ENCODE assay signal across 8 cellular contexts in the genomic region with DNA sequence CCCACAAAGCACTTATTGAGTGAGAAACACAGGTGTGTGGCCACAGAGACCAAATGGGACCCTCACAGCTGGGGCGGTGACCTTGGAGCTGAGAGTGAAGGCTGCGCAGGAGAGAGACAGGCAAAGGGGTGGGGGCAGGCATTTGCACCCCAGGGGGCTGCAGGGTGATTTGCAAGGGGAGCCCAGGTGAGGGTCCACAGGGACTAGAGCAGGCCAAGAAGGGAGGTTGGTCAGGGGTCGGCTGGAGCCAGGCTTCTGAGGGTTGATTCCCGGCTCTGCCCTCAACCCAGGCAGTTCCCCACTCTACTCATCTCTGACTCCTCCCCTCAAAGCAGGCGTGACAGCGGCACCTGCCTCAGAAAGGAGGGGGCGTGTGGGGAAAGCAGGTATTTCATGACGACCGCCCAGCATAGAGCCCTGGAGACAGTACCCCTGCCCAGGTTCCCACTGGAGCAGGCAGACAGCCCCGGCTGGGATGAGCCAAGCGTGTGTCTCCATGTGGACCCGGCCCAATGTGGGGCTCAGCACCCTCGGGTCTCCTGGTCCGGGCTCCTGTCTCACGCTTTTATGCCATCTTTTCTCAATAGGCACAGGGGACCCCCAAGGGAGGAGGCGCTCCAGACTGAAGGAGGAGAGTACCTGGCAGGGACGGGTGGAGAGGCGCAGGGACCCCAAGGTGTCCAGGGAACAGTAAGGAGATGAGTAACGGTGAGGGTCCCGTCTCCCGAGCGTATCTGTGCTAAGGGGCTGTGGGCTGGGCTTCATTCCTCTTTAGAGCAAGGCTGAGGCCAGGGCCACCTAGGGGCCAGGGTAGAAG. TPM values are rescaled to one million over a fixed set of nuclear protein-coding genes. Genes with fewer than 3 reads are reported as not detected.
DNase-seq lines count a peak whose midpoint lies in the region; ATAC-seq, FAIRE-seq and TF ChIP-seq lines count a peak whose summit lies in the region.

No MANE protein-coding gene starts in this region.

- no peaks in the 10 kb centered on the region for H3K27me3 ChIP-seq in BLaER1 treated with 17β-estradiol and CSF1 and Interleukin-3, amounts not matched to agents 10 nM and 100 nM
- H3K27me3 ChIP-seq in ovary: no peaks in the 10 kb centered on the region

- TF ChIP-seq CTCF in ovary (IDR thresholded peaks at IDR 0.05): no peak

- H3K27me3 Mint-ChIP-seq in IgD-negative memory B cell: no peaks in the 10 kb centered on the region
- no peaks in the 10 kb centered on the region for H3K27me3 Mint-ChIP-seq in central memory CD8-positive, alpha-beta T cell

- H3K36me3 ChIP-seq in BLaER1 treated with 17β-estradiol and CSF1 and Interleukin-3, amounts not matched to agents 10 nM and 100 nM: peaks cover 2 to 10% (median 4%) of the 10 kb centered on the region in 11 experiments; a peak in 20 of 22 replicates
- no peaks in the 10 kb centered on the region for H3K36me3 ChIP-seq in ovary

- H4K20me1 ChIP-seq in BLaER1 treated with 17β-estradiol and CSF1 and Interleukin-3, amounts not matched to agents 10 nM and 100 nM: peaks cover 0 to 26% (median 12%) of the 10 kb centered on the region in 11 experiments; a peak in 16 of 22 replicates

- peaks cover 2% of the 10 kb centered on the region for H3K36me3 Mint-ChIP-seq in IgD-negative memory B cell
- H3K36me3 Mint-ChIP-seq in central memory CD8-positive, alpha-beta T cell (ENCODE audit: insufficient read depth): peaks cover 33% of the 10 kb centered on the region

- H3K4me3 ChIP-seq in BLaER1 treated with 17β-estradiol and CSF1 and Interleukin-3, amounts not matched to agents 10 nM and 100 nM: peak overlapping the region in 3 of 10 experiments; percentile 21 to 28 (median 26); a peak in 2 of 20 replicates
- H3K4me3 ChIP-seq in ovary: peak overlapping the region; percentile 48

- intact Hi-C loops in ovary (cut with DNase I): loop anchor here in 3 of 4 donors (5.0 kb wide), 4 partner anchors 126 to 491 kb away; partner anchors contain the start of gene ADRM1 (in 1 of the 3)

- peak overlapping the region; percentile 41 to 91 (median 66); a peak in 21 of 22 replicates for H3K27ac ChIP-seq in BLaER1 treated with 17β-estradiol and CSF1 and Interleukin-3, amounts not matched to agents 10 nM and 100 nM
- H3K27ac ChIP-seq in ovary: peak overlapping the region; percentile 80 to 92

- no peak for DNase-seq in central memory CD8-positive, alpha-beta T cell (ENCODE audit: low spot score in 2 of 2)
- DNase-seq in ovary (peak in 4 of 5 donors; percentile 49 to 68 (median 59)), RCC 7860 (ENCODE audit: low spot score) (no peak)

- TF ChIP-seq EP300 in ovary (IDR thresholded peaks at IDR 0.05): no peak

- H3K4me2 ChIP-seq in BLaER1 treated with 17β-estradiol and CSF1 and Interleukin-3, amounts not matched to agents 10 nM and 100 nM: peak overlapping the region; percentile 37 to 95 (median 73)

- peaks cover 13 to 19% (median 17%) of the 10 kb centered on the region in 3 donors for H3K4me1 Mint-ChIP-seq in IgD-negative memory B cell
- H3K4me1 Mint-ChIP-seq in central memory CD8-positive, alpha-beta T cell: peaks cover 35% of the 10 kb centered on the region

- no peak for FAIRE-seq in RCC 7860 (lab: Jason Lieb, UNC)

- ATAC-seq in central memory CD8-positive, alpha-beta T cell (replicated peaks; ENCODE audit: extremely low read depth, poor library complexity, severe bottlenecking): no peak
- ATAC-seq in GM21390 (IDR thresholded peaks at IDR 0.05; ENCODE audit: unreplicated experiment) (no peak), HG02840 (IDR thresholded peaks at IDR 0.05; ENCODE audit: low FRiP score, unreplicated experiment) (no peak), HG02885 (IDR thresholded peaks at IDR 0.05; ENCODE audit: poor library complexity, unreplicated experiment) (no peak)

- no peaks in the 10 kb centered on the region for H3K9me3 ChIP-seq in BLaER1 treated with 17β-estradiol and CSF1 and Interleukin-3, amounts not matched to agents 10 nM and 100 nM (replicated peaks in 1 of 11)
- H3K9me3 ChIP-seq in ovary: no peaks in the 10 kb centered on the region

- peak overlapping the region; percentile 94 for H3K27ac Mint-ChIP-seq in IgD-negative memory B cell
- peak overlapping the region; percentile 95 for H3K27ac Mint-ChIP-seq in central memory CD8-positive, alpha-beta T cell (ENCODE audit: low read depth)

- peak overlapping the region in 3 of 4 donors; percentile 58 to 88 (median 81) for H3K4me3 Mint-ChIP-seq in IgD-negative memory B cell
- H3K4me3 Mint-ChIP-seq in central memory CD8-positive, alpha-beta T cell: peak overlapping the region; percentile 84

- H3K4me1 ChIP-seq in BLaER1 treated with 17β-estradiol and CSF1 and Interleukin-3, amounts not matched to agents 10 nM and 100 nM: peaks cover 71 to 89% (median 83%) of the 10 kb centered on the region in 10 experiments
- H3K4me1 ChIP-seq in ovary (ENCODE audit: insufficient read depth): peaks cover 7% of the 10 kb centered on the region

- no peak for TF ChIP-seq POLR2A in ovary (IDR thresholded peaks at IDR 0.05)

- peak overlapping the region in 5 of 11 experiments; percentile 50 to 83 (median 70); a peak in 11 of 22 replicates for H3K9ac ChIP-seq in BLaER1 treated with 17β-estradiol and CSF1 and Interleukin-3, amounts not matched to agents 10 nM and 100 nM

- H3K9me3 Mint-ChIP-seq in IgD-negative memory B cell: no peaks in the 10 kb centered on the region
- no peaks in the 10 kb centered on the region for H3K9me3 Mint-ChIP-seq in central memory CD8-positive, alpha-beta T cell

- 78 to 83% (median 79%) methylated on average over 22 of the region's 22 CpGs for WGBS in ovary, 3 donors

RNA-seq across cellular contexts. Expression of gene MRGBP, which starts 3.1 kb away (rescaled TPM):
- 8.3 TPM for polyA plus RNA-seq in IgD-negative memory B cell
- total RNA-seq in ovary: 10 to 100 TPM in 5 of 7 donors, 1 to 10 TPM in 2; 7.9 to 15.2 (median 12.6) TPM
- 10 to 100 TPM in 1 of 2 donors, 1 to 10 TPM in 1; 6.2 to 11.3 TPM for polyA plus RNA-seq in ovary

RNA-seq across cellular contexts. Expression of gene OGFR, which starts 11.5 kb away (rescaled TPM):
- polyA plus RNA-seq in IgD-negative memory B cell (79.6 TPM), ovary (10 to 100 TPM; 28.6 to 43.0 TPM)
- 10 to 100 TPM; 40.3 to 52.9 (median 45.4) TPM for total RNA-seq in ovary

RNA-seq across cellular contexts. Expression of gene COL9A3, which starts 23.7 kb away (rescaled TPM):
- polyA plus RNA-seq in IgD-negative memory B cell (11.9 TPM), ovary (1 to 10 TPM in 1 of 2 donors, under 1 TPM in 1; 0.65 to 3.0 TPM)
- total RNA-seq in ovary: 1 to 10 TPM in 5 of 7 donors, under 1 TPM in 1, not detected in 1; 0.83 to 2.6 (median 1.6) TPM

Comparison
In these comparisons a context has a peak if more than half of its experiments do, and no peak if none do; other contexts are left out.
1. DNase-seq: peak in ovary (4 of 5); none in central memory CD8-positive, alpha-beta T cell (0 of 2) and RCC 7860 (single experiment).